In genomic region chr12:119689935-119690500, GRCh38 we compare ENCODE assay signal across 23 cellular contexts.
"Had no signal": no experiment of that assay in that cellular context is flagged by ENCODE, and none has a peak within 500 bp of the region (broad histone marks: within the 10 kb centered on the region; RNA-seq: fewer than 3 reads in every experiment).

No MANE protein-coding gene starts in this region.

- H3K9ac ChIP-seq: KMS-11 had no signal

- H3K27ac ChIP-seq: KMS-11, SJSA1, SK-N-MC had no signal

- H3K4me3 ChIP-seq: SJSA1, SK-N-MC had no signal

- H3K4me1 ChIP-seq: SJSA1 had no signal

- DNase-seq: IMR-90, Kasumi-1, MM.1S, NCI-H1092 treated with DMSO at 0.1 percent for 48 hours, NCI-H1436, NCI-H187, NCI-H2029, NCI-H2081 treated with DMSO at 0.1 percent for 48 hours, NCI-H2171, NCI-H226, NCI-H446, NCI-H510A, NCI-H524 treated with DMSO at 0.1 percent for 48 hours, NCI-H69, NCI-H774, Right ventricle myocardium superior, RPMI8226, SIG-M5 had no signal

- H3K9me3 ChIP-seq: SJSA1 had no signal

- H3K4me2 ChIP-seq: KMS-11 had no signal

- FAIRE-seq: HepG2, RCC 7860 had no signal

- H3K27me3 ChIP-seq: SJSA1 had no signal

- ATAC-seq: HepG2 had no signal
